2 cellular contexts compared by ENCODE assay signal in genomic region chr13:21039097-21039800, GRCh38.
TF ChIP-seq lines count a peak whose summit lies in the region.

No MANE protein-coding gene starts in this region.

TF ChIP-seq in liver, 16 proteins besides CTCF, POLR2A, EP300 and RAD21 (continued from another document):
- no peak for TF ChIP-seq HNF4A (conservative IDR thresholded peaks at IDR 0.05)

TF ChIP-seq in HepG2, 621 proteins besides CTCF, POLR2A, EP300 and RAD21 (continued from another document):
- TF ChIP-seq NFYB (CRISPR knock-in tag; IDR thresholded peaks at IDR 0.05) (no peak), FUBP1 (CRISPR knock-in tag; IDR thresholded peaks at IDR 0.05; ENCODE audit: borderline replicate concordance) (no peak), TGIF2 (CRISPR knock-in tag; IDR thresholded peaks at IDR 0.05) (no peak), JARID2 (CRISPR knock-in tag; IDR thresholded peaks at IDR 0.05; ENCODE audit: insufficient replicate concordance) (no peak), IRX3 (CRISPR knock-in tag; IDR thresholded peaks at IDR 0.05; ENCODE audit: borderline replicate concordance, low read depth) (no peak), MEF2D (CRISPR knock-in tag; IDR thresholded peaks at IDR 0.05) (no peak), ZBTB44 (CRISPR knock-in tag; IDR thresholded peaks at IDR 0.05) (no peak), ZBTB25 (CRISPR knock-in tag; IDR thresholded peaks at IDR 0.05) (no peak), TOPORS (CRISPR knock-in tag; IDR thresholded peaks at IDR 0.05) (no peak)
